Comparison of ENCODE assay signal across 34 cellular contexts in genomic region chr5:128516978-128517377, GRCh38.
"Had no signal": no experiment of that assay in that cellular context is flagged by ENCODE, and none has a peak within 500 bp of the region (broad histone marks: within the 10 kb centered on the region; RNA-seq: fewer than 3 reads in every experiment).

No MANE protein-coding gene starts in this region.

- H3K27me3 ChIP-seq: MG63 had no signal

- H3K36me3 ChIP-seq: MG63 had no signal

- H3K4me3 ChIP-seq: MG63 had no signal

- H3K9me3 ChIP-seq: MG63 had no signal

- DNase-seq: Karpas-422, Kasumi-1, MG63, MM.1S, MV-4-11, NCI-H1048, NCI-H1092, NCI-H1092 treated with DMSO at 0.1 percent for 48 hours, NCI-H1105, NCI-H1105 treated with DMSO at 0.1 percent for 48 hours, NCI-H1417, NCI-H1417 treated with DMSO at 0.1 percent for 48 hours, NCI-H1436, NCI-H1436 treated with DMSO at 0.1 percent for 48 hours, NCI-H146, NCI-H1694, NCI-H1694 treated with DMSO at 0.1 percent for 48 hours, NCI-H187, NCI-H187 treated with DMSO at 0.1 percent for 48 hours, NCI-H1930, NCI-H2029, NCI-H2029 treated with DMSO at 0.1 percent for 48 hours, NCI-H2081, NCI-H2081 treated with DMSO at 0.1 percent for 48 hours, NCI-H2107, NCI-H2171, NCI-H2171 treated with DMSO at 0.1 percent for 48 hours, NCI-H2227 treated with DMSO at 0.1 percent for 48 hours, NCI-H226, NCI-H345, NCI-H446, NCI-H446 treated with DMSO at 0.1 percent for 48 hours, NCI-H510A, NCI-H510A treated with DMSO at 0.1 percent for 48 hours had no signal
